12 cellular contexts compared by ENCODE assay signal in genomic region chr13:106496072-106496997, GRCh38. TPM values are rescaled to one million over a fixed set of nuclear protein-coding genes. Genes with fewer than 3 reads are reported as not detected.
DNase-seq lines count a peak whose midpoint lies in the region; ATAC-seq and TF ChIP-seq lines count a peak whose summit lies in the region.
"Had no signal": no experiment of that assay in that cellular context is flagged by ENCODE, and none has a peak within 500 bp of the region (broad histone marks: within the 10 kb centered on the region; RNA-seq: fewer than 3 reads in every experiment).

No MANE protein-coding gene starts in this region.

- H3K4me1 ChIP-seq in thyroid gland = peaks cover 3 to 18% of the 10 kb centered on the region in 2 donors

- no peaks in the 10 kb centered on the region for H3K27me3 ChIP-seq in thyroid gland
- H3K27me3 ChIP-seq: ovary had no signal

- peak; percentile 59 for ATAC-seq in left lobe of liver
- no peak for ATAC-seq in GM21825 (IDR thresholded peaks at IDR 0.05; ENCODE audit: unreplicated experiment)
- ATAC-seq: activated CD8-positive, alpha-beta memory T cell treated with anti-CD3 and anti-CD28 coated beads, Interleukin-2, amount 10 ng/mL, durations not matched to agents 7 days and 5 days had no signal

- no peak for TF ChIP-seq CTCF in thyroid gland (IDR thresholded peaks at IDR 0.05)

- intact Hi-C loops in thyroid gland (cut with DNase I) = no loop called here

- peaks cover 6 to 12% of the 10 kb centered on the region in 2 donors for H3K36me3 ChIP-seq in thyroid gland
- H3K36me3 ChIP-seq: ovary had no signal

- DNase-seq in DMS53 (lab: John Stamatoyannopoulos, UW) (peak; percentile 45), DMS53 treated with DMSO at 0.1 percent for 48 hours (lab: John Stamatoyannopoulos, UW; ENCODE audit: unreplicated experiment) (no peak), left lobe of liver (ENCODE audit: low spot score) (no peak), thyroid gland (peak in 1 of 2 donors; percentile 13)
- no peak for DNase-seq in activated CD4-positive, alpha-beta T cell treated with anti-CD3 and anti-CD28 coated beads, Interleukin-2, amount 50 U/mL, for 48 hours
- no peak for DNase-seq in activated naive CD4-positive, alpha-beta T cell (lab: John Stamatoyannopoulos, UW)
- DNase-seq: activated CD8-positive, alpha-beta memory T cell treated with anti-CD3 and anti-CD28 coated beads, Interleukin-2, amount 10 ng/mL, durations not matched to agents 7 days and 5 days; HFFc6; ovary had no signal

- H3K27ac ChIP-seq in angular gyrus (ENCODE audit: low read depth, low read length) (peak overlapping the region; percentile 3), thyroid gland (peak overlapping the region in 2 of 3 donors; percentile 33 to 49)
- H3K27ac ChIP-seq: 22Rv1, ovary had no signal

- TF ChIP-seq POLR2A in thyroid gland (IDR thresholded peaks at IDR 0.05) = no peak

- H3K9me3 ChIP-seq in thyroid gland = no peaks in the 10 kb centered on the region
- H3K9me3 ChIP-seq: ovary had no signal

- H3K4me3 ChIP-seq in thyroid gland (replicated peaks in 1 of 3) = no peak overlapping the region
- H3K4me3 ChIP-seq: ovary had no signal

- WGBS in thyroid gland, 2 donors = 45 to 51% methylated on average over 6 of the region's 6 CpGs

RNA-seq across cellular contexts. Expression of gene EFNB2, which starts 39.1 kb away (rescaled TPM):
- total RNA-seq in left lobe of liver (4.3 TPM), thyroid gland (10 to 100 TPM; 10.8 to 22.5 (median 17.0) TPM)
